8 cellular contexts compared by ENCODE assay signal in the genomic region with DNA sequence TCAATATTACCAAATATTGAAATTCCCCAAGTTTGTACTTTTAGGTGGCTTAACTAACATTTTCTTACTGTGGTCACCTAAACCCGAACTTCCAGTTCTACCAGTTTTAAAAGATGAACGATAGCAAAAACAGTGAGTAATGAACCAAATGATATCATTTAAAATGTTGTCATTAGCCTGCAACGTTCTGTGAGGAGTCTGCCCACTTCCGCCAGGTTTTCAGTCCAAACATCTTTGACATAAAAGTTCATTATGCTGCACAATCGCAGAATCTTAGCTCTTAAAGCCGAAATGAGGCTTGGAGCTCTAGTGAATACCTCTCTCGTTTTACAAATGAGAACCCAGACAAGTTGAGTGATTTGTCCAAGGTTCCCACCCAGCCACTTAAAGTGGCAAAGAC. TPM values are rescaled to one million over a fixed set of nuclear protein-coding genes. Genes with fewer than 3 reads are reported as not detected.
DNase-seq lines count a peak whose midpoint lies in the region; ATAC-seq and TF ChIP-seq lines count a peak whose summit lies in the region.

No MANE protein-coding gene starts in this region.

- DNase-seq in heart right ventricle, result no peak
- DNase-seq in cardiac septum (ENCODE audit: low spot score), result no peak
- DNase-seq in WTC11 (ENCODE audit: low spot score), result no peak
- no peak for DNase-seq in glutamatergic neuron
- DNase-seq in smooth muscle cell (lab: John Stamatoyannopoulos, UW; ENCODE audit: unreplicated experiment), result no peak
- DNase-seq in NCI-H1436 (lab: John Stamatoyannopoulos, UW), result no peak

- H3K4me3 ChIP-seq in heart right ventricle (peak overlapping the region; percentile 46 to 88 (median 77)), smooth muscle cell (peak overlapping the region; percentile 60)

- H3F3A ChIP-seq in smooth muscle cell (ENCODE audit: low read depth), result no peaks in the 10 kb centered on the region

- H3K4me3 Mint-ChIP-seq in WTC11 (peak overlapping the region; percentile 91), glutamatergic neuron (ENCODE audit: unreplicated experiment) (peak overlapping the region; percentile 91)

- peak overlapping the region; percentile 94 for H3K9ac ChIP-seq in smooth muscle cell (ENCODE audit: low read depth)

- POLR2A ChIA-PET in WTC11 (lab: Charles Lee), result interaction anchor here (0.7 kb wide), 1 partner anchor 1309 kb away, joined by 4 read pairs; no protein-coding TSS in a partner anchor

- intact Hi-C loops in heart right ventricle (cut with DNase I), result no loop called here
- intact Hi-C loops in cardiac septum (cut with DNase I), result no loop called here

- TF ChIP-seq CTCF in heart right ventricle (IDR thresholded peaks at IDR 0.05), result no peak
- TF ChIP-seq CTCF in WTC11 (IDR thresholded peaks at IDR 0.05), result no peak
- TF ChIP-seq CTCF in glutamatergic neuron (IDR thresholded peaks at IDR 0.05; ENCODE audit: partially characterized antibody, unreplicated experiment), result no peak
- TF ChIP-seq CTCF in smooth muscle cell (IDR thresholded peaks at IDR 0.05; ENCODE audit: borderline replicate concordance, insufficient read depth, poor library complexity, severe bottlenecking), result no peak

- H3K4me2 ChIP-seq in smooth muscle cell, result peak overlapping the region; percentile 84

- H3K4me1 Mint-ChIP-seq in WTC11, result peaks cover 9% of the 10 kb centered on the region; the same call in 1 of the 2 replicates
- no peaks in the 10 kb centered on the region for H3K4me1 Mint-ChIP-seq in glutamatergic neuron (ENCODE audit: low read depth, unreplicated experiment)

- ATAC-seq in heart right ventricle (no peak), WTC11 (no peak), HG03025 (IDR thresholded peaks at IDR 0.05; ENCODE audit: low FRiP score, unreplicated experiment) (no peak), GM19023 (IDR thresholded peaks at IDR 0.05; ENCODE audit: unreplicated experiment) (no peak)

- H3K9me3 Mint-ChIP-seq in WTC11, result no peaks in the 10 kb centered on the region
- H3K9me3 Mint-ChIP-seq in glutamatergic neuron (ENCODE audit: unreplicated experiment), result no peaks in the 10 kb centered on the region

- peaks cover 8% of the 10 kb centered on the region; the same call in 1 of the 2 replicates for H3K27me3 Mint-ChIP-seq in WTC11 (ENCODE audit: low read depth)
- no peaks in the 10 kb centered on the region for H3K27me3 Mint-ChIP-seq in glutamatergic neuron (ENCODE audit: unreplicated experiment)

- H3K27ac ChIP-seq in heart right ventricle, result peak overlapping the region in 9 of 10 donors; percentile 81 to 93 (median 88)
- H3K27ac ChIP-seq in smooth muscle cell (ENCODE audit: low read depth), result peak overlapping the region; percentile 92

- H3K27ac Mint-ChIP-seq in WTC11 (peak overlapping the region; percentile 93), glutamatergic neuron (ENCODE audit: unreplicated experiment) (peak overlapping the region; percentile 38)

- H3K27me3 ChIP-seq in heart right ventricle (peaks cover 0 to 42% (median 0%) of the 10 kb centered on the region in 7 donors), smooth muscle cell (ENCODE audit: low read depth) (peaks cover 8% of the 10 kb centered on the region)

- peaks cover 0 to 20% (median 10%) of the 10 kb centered on the region in 9 donors for H3K4me1 ChIP-seq in heart right ventricle
- no peaks in the 10 kb centered on the region for H3K4me1 ChIP-seq in smooth muscle cell (ENCODE audit: low read depth)

- no peaks in the 10 kb centered on the region for H4K20me1 ChIP-seq in smooth muscle cell (ENCODE audit: low read depth)

- CTCF ChIA-PET in WTC11 (lab: Charles Lee), result no interaction called here

- WGBS in heart right ventricle, 2 donors, result 12% methylated on average over 7 of the region's 7 CpGs
- 55% methylated on average over 7 of the region's 7 CpGs for WGBS in smooth muscle cell (ENCODE audit: low lambda C conversion rate)

- H3K36me3 ChIP-seq in heart right ventricle, result peaks cover 0 to 29% (median 0%) of the 10 kb centered on the region in 9 donors
- no peaks in the 10 kb centered on the region for H3K36me3 ChIP-seq in smooth muscle cell (ENCODE audit: low read depth)

- H3K9me3 ChIP-seq in heart right ventricle (peaks cover 0 to 11% (median 0%) of the 10 kb centered on the region in 11 donors), smooth muscle cell (replicated peaks; ENCODE audit: low read depth) (no peaks in the 10 kb centered on the region)

- no peak overlapping the region for H2AFZ ChIP-seq in smooth muscle cell (ENCODE audit: low read depth)

- no peaks in the 10 kb centered on the region for H3K79me2 ChIP-seq in smooth muscle cell (ENCODE audit: low read depth)

- H3K36me3 Mint-ChIP-seq in WTC11, result peaks cover 3% of the 10 kb centered on the region; the same call in 1 of the 2 replicates
- H3K36me3 Mint-ChIP-seq in glutamatergic neuron (ENCODE audit: unreplicated experiment), result no peaks in the 10 kb centered on the region

TF ChIP-seq in WTC11, 78 proteins besides CTCF, POLR2A, EP300 and RAD21 (continues in another document):
- TF ChIP-seq, protein P1, sequence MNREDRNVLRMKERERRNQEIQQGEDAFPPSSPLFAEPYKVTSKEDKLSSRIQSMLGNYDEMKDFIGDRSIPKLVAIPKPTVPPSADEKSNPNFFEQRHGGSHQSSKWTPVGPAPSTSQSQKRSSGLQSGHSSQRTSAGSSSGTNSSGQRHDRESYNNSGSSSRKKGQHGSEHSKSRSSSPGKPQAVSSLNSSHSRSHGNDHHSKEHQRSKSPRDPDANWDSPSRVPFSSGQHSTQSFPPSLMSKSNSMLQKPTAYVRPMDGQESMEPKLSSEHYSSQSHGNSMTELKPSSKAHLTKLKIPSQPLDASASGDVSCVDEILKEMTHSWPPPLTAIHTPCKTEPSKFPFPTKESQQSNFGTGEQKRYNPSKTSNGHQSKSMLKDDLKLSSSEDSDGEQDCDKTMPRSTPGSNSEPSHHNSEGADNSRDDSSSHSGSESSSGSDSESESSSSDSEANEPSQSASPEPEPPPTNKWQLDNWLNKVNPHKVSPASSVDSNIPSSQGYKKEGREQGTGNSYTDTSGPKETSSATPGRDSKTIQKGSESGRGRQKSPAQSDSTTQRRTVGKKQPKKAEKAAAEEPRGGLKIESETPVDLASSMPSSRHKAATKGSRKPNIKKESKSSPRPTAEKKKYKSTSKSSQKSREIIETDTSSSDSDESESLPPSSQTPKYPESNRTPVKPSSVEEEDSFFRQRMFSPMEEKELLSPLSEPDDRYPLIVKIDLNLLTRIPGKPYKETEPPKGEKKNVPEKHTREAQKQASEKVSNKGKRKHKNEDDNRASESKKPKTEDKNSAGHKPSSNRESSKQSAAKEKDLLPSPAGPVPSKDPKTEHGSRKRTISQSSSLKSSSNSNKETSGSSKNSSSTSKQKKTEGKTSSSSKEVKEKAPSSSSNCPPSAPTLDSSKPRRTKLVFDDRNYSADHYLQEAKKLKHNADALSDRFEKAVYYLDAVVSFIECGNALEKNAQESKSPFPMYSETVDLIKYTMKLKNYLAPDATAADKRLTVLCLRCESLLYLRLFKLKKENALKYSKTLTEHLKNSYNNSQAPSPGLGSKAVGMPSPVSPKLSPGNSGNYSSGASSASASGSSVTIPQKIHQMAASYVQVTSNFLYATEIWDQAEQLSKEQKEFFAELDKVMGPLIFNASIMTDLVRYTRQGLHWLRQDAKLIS (CRISPR knock-in tag; IDR thresholded peaks at IDR 0.05; ENCODE audit: borderline replicate concordance), result no peak
- TF ChIP-seq, protein P2, sequence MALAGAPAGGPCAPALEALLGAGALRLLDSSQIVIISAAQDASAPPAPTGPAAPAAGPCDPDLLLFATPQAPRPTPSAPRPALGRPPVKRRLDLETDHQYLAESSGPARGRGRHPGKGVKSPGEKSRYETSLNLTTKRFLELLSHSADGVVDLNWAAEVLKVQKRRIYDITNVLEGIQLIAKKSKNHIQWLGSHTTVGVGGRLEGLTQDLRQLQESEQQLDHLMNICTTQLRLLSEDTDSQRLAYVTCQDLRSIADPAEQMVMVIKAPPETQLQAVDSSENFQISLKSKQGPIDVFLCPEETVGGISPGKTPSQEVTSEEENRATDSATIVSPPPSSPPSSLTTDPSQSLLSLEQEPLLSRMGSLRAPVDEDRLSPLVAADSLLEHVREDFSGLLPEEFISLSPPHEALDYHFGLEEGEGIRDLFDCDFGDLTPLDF (CRISPR knock-in tag; IDR thresholded peaks at IDR 0.05), result no peak
- TF ChIP-seq, protein P3, sequence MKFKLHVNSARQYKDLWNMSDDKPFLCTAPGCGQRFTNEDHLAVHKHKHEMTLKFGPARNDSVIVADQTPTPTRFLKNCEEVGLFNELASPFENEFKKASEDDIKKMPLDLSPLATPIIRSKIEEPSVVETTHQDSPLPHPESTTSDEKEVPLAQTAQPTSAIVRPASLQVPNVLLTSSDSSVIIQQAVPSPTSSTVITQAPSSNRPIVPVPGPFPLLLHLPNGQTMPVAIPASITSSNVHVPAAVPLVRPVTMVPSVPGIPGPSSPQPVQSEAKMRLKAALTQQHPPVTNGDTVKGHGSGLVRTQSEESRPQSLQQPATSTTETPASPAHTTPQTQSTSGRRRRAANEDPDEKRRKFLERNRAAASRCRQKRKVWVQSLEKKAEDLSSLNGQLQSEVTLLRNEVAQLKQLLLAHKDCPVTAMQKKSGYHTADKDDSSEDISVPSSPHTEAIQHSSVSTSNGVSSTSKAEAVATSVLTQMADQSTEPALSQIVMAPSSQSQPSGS (CRISPR knock-in tag; IDR thresholded peaks at IDR 0.05; ENCODE audit: borderline replicate concordance, low read depth), result no peak

RNA-seq across cellular contexts. Expression of a gene that starts 0.8 kb away (rescaled TPM):
- total RNA-seq in heart right ventricle (1 to 10 TPM; 3.1 to 7.3 (median 4.7) TPM), cardiac septum (6.8 TPM), WTC11 (2021) (10.6 to 11.3 TPM (median 11.2 TPM) in 3 replicates), glutamatergic neuron (ENCODE audit: unreplicated experiment) (11.3 TPM), smooth muscle cell (13.3 and 17.8 TPM in 2 replicates)
- polyA plus RNA-seq in heart right ventricle (1 to 10 TPM; 5.9 to 6.9 TPM), smooth muscle cell (4.6 and 6.9 TPM in 2 replicates)

RNA-seq across cellular contexts. Expression of a gene that starts 19.1 kb away (rescaled TPM):
- total RNA-seq in heart right ventricle (100 to 1,000 TPM in 7 of 10 donors, 10 to 100 TPM in 3; 64.9 to 149 (median 101) TPM), cardiac septum (60.8 TPM), WTC11 (2021) (not detected in 3 replicates), glutamatergic neuron (ENCODE audit: unreplicated experiment) (not detected), smooth muscle cell (not detected in 2 replicates)
- polyA plus RNA-seq in heart right ventricle (10 to 100 TPM in 1 of 2 donors, 1 to 10 TPM in 1; 4.3 to 18.1 TPM), smooth muscle cell (not detected in 2 replicates)

RNA-seq across cellular contexts. Expression of a gene that starts 49.7 kb away (rescaled TPM):
- 10 to 100 TPM in 2 of 10 donors, 1 to 10 TPM in 8; 1.4 to 21.0 (median 4.4) TPM for total RNA-seq in heart right ventricle
- 10 to 100 TPM in 1 of 2 donors, 1 to 10 TPM in 1; 1.1 to 18.9 TPM for polyA plus RNA-seq in heart right ventricle
- 1.3 TPM for total RNA-seq in cardiac septum
- total RNA-seq in WTC11 (2021), result 0.16 TPM in 1 of 3 replicates, not detected in the others
- 0.20 TPM for total RNA-seq in glutamatergic neuron (ENCODE audit: unreplicated experiment)
- 0.90 TPM in 1 of 2 replicates, not detected in the other for total RNA-seq in smooth muscle cell
- polyA plus RNA-seq in smooth muscle cell, result 0.38 and 0.72 TPM in 2 replicates

Comparison
In these comparisons a context has a peak if more than half of its experiments do, and no peak if none do; other contexts are left out.
1. RNA of a gene that starts 19.1 kb away (total RNA-seq): 64.9 to 149 TPM in heart right ventricle and 60.8 TPM in cardiac septum (single experiment); not detected in WTC11, not detected in glutamatergic neuron (single experiment) and not detected in smooth muscle cell; every median in the first group is over 10 times any median in the second.